18 cellular contexts compared by ENCODE assay signal in the genomic region with DNA sequence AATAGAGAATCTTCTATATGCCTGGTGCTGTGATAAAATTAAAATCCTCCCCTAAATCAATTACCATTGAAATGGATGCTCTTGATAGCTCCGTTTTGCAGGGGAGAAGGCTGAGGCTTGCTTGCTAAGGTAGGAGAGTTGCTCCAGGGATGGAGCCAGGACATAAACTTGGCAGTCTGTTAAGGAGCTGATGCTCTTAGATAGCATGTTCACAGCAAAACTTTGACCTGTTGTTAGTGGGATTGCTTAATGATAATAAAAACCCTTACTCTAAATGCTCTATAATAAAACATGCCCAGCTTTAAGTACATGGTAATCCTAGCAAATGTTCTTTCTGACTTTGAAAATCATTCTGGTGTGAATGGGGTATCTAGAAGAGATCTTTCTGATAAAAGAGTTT.
DNase-seq lines count a peak whose midpoint lies in the region; ATAC-seq and TF ChIP-seq lines count a peak whose summit lies in the region.
"Had no signal": no experiment of that assay in that cellular context is flagged by ENCODE, and none has a peak within 500 bp of the region (broad histone marks: within the 10 kb centered on the region; RNA-seq: fewer than 3 reads in every experiment).

No MANE protein-coding gene starts in this region.

- H3K4me3 ChIP-seq in SK-N-SH (ENCODE audit: low read depth in 2 of 2, low read length in 1 of 2) (no peak overlapping the region), mesenchymal stem cell (ENCODE audit: insufficient read depth in 1 of 2, low read depth in 1 of 2, low read length in 2 of 2) (no peak overlapping the region)
- H3K4me3 ChIP-seq: SJSA1 had no signal

- DNase-seq in SK-N-SH (no peak), mesenchymal stem cell (no peak), sciatic nerve (ENCODE audit: low spot score) (no peak), islet precursor cell (no peak), kidney glomerular epithelial cell (lab: John Stamatoyannopoulos, UW) (no peak)
- no peak for DNase-seq in activated CD4-positive, CD25-positive, alpha-beta regulatory T cell treated with anti-CD3 and anti-CD28 coated beads, Interleukin-2, amount 50 U/mL, for 72 hours
- DNase-seq: 8988T, DMS53, GDM1, NCI-H1105, NCI-H146, NCI-H2029, NCI-H226, NCI-H774, OCI-M1 had no signal

- no peak overlapping the region for H2BK15ac ChIP-seq in mesenchymal stem cell (ENCODE audit: low read depth, poor library complexity, severe bottlenecking)

- H2AFZ ChIP-seq in SK-N-SH (ENCODE audit: low read depth) (no peak overlapping the region), mesenchymal stem cell (ENCODE audit: low read depth, low read length) (no peak overlapping the region)

- H3K79me2 ChIP-seq in SK-N-SH (ENCODE audit: insufficient read depth): no peaks in the 10 kb centered on the region

- H3K4me1 ChIP-seq in SK-N-SH (ENCODE audit: control insufficient read depth in 1 of 2, insufficient read depth in 2 of 2, low read depth in 1 of 2, low read length in 1 of 2) (peaks cover 0 to 2% of the 10 kb centered on the region in 2 experiments; a peak in 2 of 4 replicates), mesenchymal stem cell (ENCODE audit: control insufficient read depth, insufficient read depth, low read depth, low read length) (no peaks in the 10 kb centered on the region)

- POLR2A ChIA-PET in SK-N-SH (lab: Yijun Ruan, JAX): no interaction called here

- H3K27ac ChIP-seq in SK-N-SH (ENCODE audit: low read depth in 2 of 2, low read length in 1 of 2) (peak overlapping the region in 1 of 2 experiments; percentile 22; a peak in 1 of 4 replicates), mesenchymal stem cell (ENCODE audit: low read length, poor library complexity, severe bottlenecking) (no peak overlapping the region)
- H3K27ac ChIP-seq: C4-2B, SJSA1 had no signal

- no peak overlapping the region for H3K4ac ChIP-seq in mesenchymal stem cell (ENCODE audit: low read depth in 1 of 2, low read length in 2 of 2)

- H3K9me2 ChIP-seq in SK-N-SH: no peaks in the 10 kb centered on the region

- no peak overlapping the region for H3K23ac ChIP-seq in mesenchymal stem cell (ENCODE audit: low read length in 2 of 2)

- no peaks in the 10 kb centered on the region for H3K9me3 ChIP-seq in SK-N-SH
- H3K9me3 ChIP-seq in mesenchymal stem cell (ENCODE audit: control insufficient read depth, low read length): no peaks in the 10 kb centered on the region
- H3K9me3 ChIP-seq: SJSA1 had no signal

- no peak overlapping the region for H4K8ac ChIP-seq in mesenchymal stem cell (ENCODE audit: low read length)

- ATAC-seq in SK-N-SH treated with all-trans-retinoic acid at 6 μM for 48 hours (peak; percentile 65), sciatic nerve (peak; percentile 43)

- H4K91ac ChIP-seq in mesenchymal stem cell (ENCODE audit: low read length): no peak overlapping the region

- no peak for TF ChIP-seq CTCF in SK-N-SH (IDR thresholded peaks at IDR 0.05)

- no peak overlapping the region for H3K18ac ChIP-seq in mesenchymal stem cell (ENCODE audit: low read depth in 1 of 2, low read length in 2 of 2)

- H3K27me3 ChIP-seq in SK-N-SH (ENCODE audit: insufficient read depth) (no peaks in the 10 kb centered on the region), mesenchymal stem cell (ENCODE audit: control insufficient read depth in 1 of 2, insufficient read depth in 1 of 2, low read length in 2 of 2) (no peaks in the 10 kb centered on the region)
- H3K27me3 ChIP-seq: SJSA1 had no signal

- H2BK120ac ChIP-seq in mesenchymal stem cell (ENCODE audit: low read depth, low read length): no peak overlapping the region

- no peak for TF ChIP-seq RAD21 in SK-N-SH (IDR thresholded peaks at IDR 0.05; ENCODE audit: low read length)

- no peak overlapping the region for H3K14ac ChIP-seq in mesenchymal stem cell (ENCODE audit: low read length in 2 of 2)

- no peaks in the 10 kb centered on the region for H3K79me1 ChIP-seq in mesenchymal stem cell (replicated peaks; ENCODE audit: low read length, poor library complexity, severe bottlenecking)

- H4K20me1 ChIP-seq in SK-N-SH (ENCODE audit: insufficient read depth): no peaks in the 10 kb centered on the region

- H3K36me3 ChIP-seq in SK-N-SH (replicated peaks in 1 of 2; ENCODE audit: control insufficient read depth in 1 of 2, insufficient read depth in 2 of 2, low read length in 1 of 2) (no peaks in the 10 kb centered on the region), mesenchymal stem cell (ENCODE audit: control insufficient read depth in 1 of 2, insufficient read depth in 2 of 2, low read depth in 1 of 2, low read length in 2 of 2) (no peaks in the 10 kb centered on the region)
- H3K36me3 ChIP-seq: SJSA1 had no signal

- no peak overlapping the region for H2AK5ac ChIP-seq in mesenchymal stem cell (ENCODE audit: low read length, severe bottlenecking)

- CTCF ChIA-PET in SK-N-SH (lab: Yijun Ruan, JAX): no interaction called here

- H3K4me2 ChIP-seq in SK-N-SH: no peak overlapping the region
- no peak overlapping the region for H3K4me2 ChIP-seq in mesenchymal stem cell (ENCODE audit: low read length, poor library complexity, severe bottlenecking)

- intact Hi-C loops in sciatic nerve (cut with DNase I): no loop called here

- no peak overlapping the region for H2BK12ac ChIP-seq in mesenchymal stem cell (ENCODE audit: low read length in 2 of 2)

- peaks cover 3% of the 10 kb centered on the region for H3F3A ChIP-seq in SK-N-SH (replicated peaks; ENCODE audit: insufficient read depth)

- H2BK5ac ChIP-seq in mesenchymal stem cell (ENCODE audit: low read depth, low read length, poor library complexity, severe bottlenecking): no peak overlapping the region

- H3K9ac ChIP-seq in SK-N-SH: no peak overlapping the region
- H3K9ac ChIP-seq in mesenchymal stem cell (ENCODE audit: low read length): peak overlapping the region; percentile 24

- WGBS in SK-N-SH (ENCODE audit: low lambda C conversion rate): 61% methylated on average over 1 of the region's 1 CpG
- WGBS in mesenchymal stem cell: 77% methylated on average over 1 of the region's 1 CpG

- TF ChIP-seq EP300 in SK-N-SH (IDR thresholded peaks at IDR 0.05; ENCODE audit: borderline replicate concordance in 1 of 2, low read depth in 1 of 2, low read length in 1 of 2): no peak

TF ChIP-seq in SK-N-SH treated with all-trans-retinoic acid at 6 μM for 48 hours, 23 proteins besides CTCF, POLR2A, EP300 and RAD21 (continues in another document):
- TF ChIP-seq BACH2 (CRISPR knock-in tag; IDR thresholded peaks at IDR 0.05; ENCODE audit: borderline replicate concordance): no peak
- no peak for TF ChIP-seq ZNF70 (CRISPR knock-in tag; IDR thresholded peaks at IDR 0.05)
- TF ChIP-seq TOX (CRISPR knock-in tag; IDR thresholded peaks at IDR 0.05; ENCODE audit: borderline replicate concordance): no peak
- TF ChIP-seq SNAI2 (CRISPR knock-in tag; IDR thresholded peaks at IDR 0.05): no peak
- TF ChIP-seq PPARA (CRISPR knock-in tag; IDR thresholded peaks at IDR 0.05; ENCODE audit: borderline replicate concordance): no peak
- TF ChIP-seq ZC3H10 (CRISPR knock-in tag; IDR thresholded peaks at IDR 0.05): no peak
- TF ChIP-seq TCF4 (CRISPR knock-in tag; IDR thresholded peaks at IDR 0.05; ENCODE audit: borderline replicate concordance): no peak
- no peak for TF ChIP-seq ZFP30 (CRISPR knock-in tag; IDR thresholded peaks at IDR 0.05)
- TF ChIP-seq CREB5 (CRISPR knock-in tag; IDR thresholded peaks at IDR 0.05; ENCODE audit: low read depth): no peak

TF ChIP-seq in SK-N-SH, 30 proteins besides CTCF, POLR2A, EP300 and RAD21 (continues in another document):
- TF ChIP-seq CHD2 (IDR thresholded peaks at IDR 0.05; ENCODE audit: low read length, partially characterized antibody) (no peak), JUND (IDR thresholded peaks at IDR 0.05) (no peak), FOXM1 (IDR thresholded peaks at IDR 0.05; ENCODE audit: low read depth) (no peak), MXI1 (IDR thresholded peaks at IDR 0.05; ENCODE audit: low read depth, low read length) (no peak), NFIC (IDR thresholded peaks at IDR 0.05; ENCODE audit: borderline replicate concordance) (no peak), EZH2phosphoT487 (IDR thresholded peaks at IDR 0.05; ENCODE audit: borderline replicate concordance, low read depth) (no peak), FOXJ3 (CRISPR knock-in tag; IDR thresholded peaks at IDR 0.05) (no peak), POLR2AphosphoS5 (IDR thresholded peaks at IDR 0.05; ENCODE audit: low read depth, low read length) (no peak), SIN3A (IDR thresholded peaks at IDR 0.05; ENCODE audit: borderline replicate concordance, low read depth, low read length) (no peak)
- TF ChIP-seq, protein P1, sequence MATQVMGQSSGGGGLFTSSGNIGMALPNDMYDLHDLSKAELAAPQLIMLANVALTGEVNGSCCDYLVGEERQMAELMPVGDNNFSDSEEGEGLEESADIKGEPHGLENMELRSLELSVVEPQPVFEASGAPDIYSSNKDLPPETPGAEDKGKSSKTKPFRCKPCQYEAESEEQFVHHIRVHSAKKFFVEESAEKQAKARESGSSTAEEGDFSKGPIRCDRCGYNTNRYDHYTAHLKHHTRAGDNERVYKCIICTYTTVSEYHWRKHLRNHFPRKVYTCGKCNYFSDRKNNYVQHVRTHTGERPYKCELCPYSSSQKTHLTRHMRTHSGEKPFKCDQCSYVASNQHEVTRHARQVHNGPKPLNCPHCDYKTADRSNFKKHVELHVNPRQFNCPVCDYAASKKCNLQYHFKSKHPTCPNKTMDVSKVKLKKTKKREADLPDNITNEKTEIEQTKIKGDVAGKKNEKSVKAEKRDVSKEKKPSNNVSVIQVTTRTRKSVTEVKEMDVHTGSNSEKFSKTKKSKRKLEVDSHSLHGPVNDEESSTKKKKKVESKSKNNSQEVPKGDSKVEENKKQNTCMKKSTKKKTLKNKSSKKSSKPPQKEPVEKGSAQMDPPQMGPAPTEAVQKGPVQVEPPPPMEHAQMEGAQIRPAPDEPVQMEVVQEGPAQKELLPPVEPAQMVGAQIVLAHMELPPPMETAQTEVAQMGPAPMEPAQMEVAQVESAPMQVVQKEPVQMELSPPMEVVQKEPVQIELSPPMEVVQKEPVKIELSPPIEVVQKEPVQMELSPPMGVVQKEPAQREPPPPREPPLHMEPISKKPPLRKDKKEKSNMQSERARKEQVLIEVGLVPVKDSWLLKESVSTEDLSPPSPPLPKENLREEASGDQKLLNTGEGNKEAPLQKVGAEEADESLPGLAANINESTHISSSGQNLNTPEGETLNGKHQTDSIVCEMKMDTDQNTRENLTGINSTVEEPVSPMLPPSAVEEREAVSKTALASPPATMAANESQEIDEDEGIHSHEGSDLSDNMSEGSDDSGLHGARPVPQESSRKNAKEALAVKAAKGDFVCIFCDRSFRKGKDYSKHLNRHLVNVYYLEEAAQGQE (IDR thresholded peaks at IDR 0.05; ENCODE audit: low read depth, low read length): no peak
- TF ChIP-seq, protein P2, sequence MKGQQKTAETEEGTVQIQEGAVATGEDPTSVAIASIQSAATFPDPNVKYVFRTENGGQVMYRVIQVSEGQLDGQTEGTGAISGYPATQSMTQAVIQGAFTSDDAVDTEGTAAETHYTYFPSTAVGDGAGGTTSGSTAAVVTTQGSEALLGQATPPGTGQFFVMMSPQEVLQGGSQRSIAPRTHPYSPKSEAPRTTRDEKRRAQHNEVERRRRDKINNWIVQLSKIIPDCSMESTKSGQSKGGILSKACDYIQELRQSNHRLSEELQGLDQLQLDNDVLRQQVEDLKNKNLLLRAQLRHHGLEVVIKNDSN (IDR thresholded peaks at IDR 0.05; ENCODE audit: borderline replicate concordance, low read depth): no peak
